In the genomic region with DNA sequence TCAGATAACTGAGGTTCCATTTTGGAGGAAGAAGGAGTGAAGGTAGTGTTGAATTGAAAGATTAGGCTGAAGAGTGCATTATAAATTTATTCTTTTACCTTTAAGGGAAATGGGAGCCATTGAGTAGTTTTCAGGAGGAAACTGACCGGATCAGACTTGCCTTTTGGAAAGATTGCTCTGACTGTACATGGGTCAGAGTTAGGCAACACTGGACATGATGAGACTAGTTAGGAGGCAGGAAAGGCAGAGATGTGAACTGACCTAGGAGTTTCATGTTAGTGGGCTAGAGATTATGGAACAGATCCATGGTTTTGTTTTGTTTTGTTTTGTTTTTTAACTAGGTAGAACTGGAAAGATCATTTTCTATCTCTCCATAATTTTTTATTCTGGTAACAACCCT, we compare ENCODE assay signal across 19 cellular contexts.
DNase-seq lines count a peak whose midpoint lies in the region; ATAC-seq, FAIRE-seq and TF ChIP-seq lines count a peak whose summit lies in the region.
"Had no signal": no experiment of that assay in that cellular context is flagged by ENCODE, and none has a peak within 500 bp of the region (broad histone marks: within the 10 kb centered on the region; RNA-seq: fewer than 3 reads in every experiment).

No MANE protein-coding gene starts in this region.

- no peaks in the 10 kb centered on the region for H3K9me1 ChIP-seq in keratinocyte (ENCODE audit: control insufficient read depth, extremely low read depth, insufficient read depth, low read length)

- H3K36me3 ChIP-seq in RWPE2 (ENCODE audit: low read depth) (peaks cover 6% of the 10 kb centered on the region; the same call in 1 of the 2 replicates), keratinocyte (ENCODE audit: control insufficient read depth in 2 of 2, extremely low read depth in 1 of 2, insufficient read depth in 2 of 2, low read length in 2 of 2) (no peaks in the 10 kb centered on the region)
- H3K36me3 ChIP-seq: BLaER1, HAP-1 had no signal

- dilution Hi-C loops in keratinocyte (cut with MboI; ENCODE audit: extremely low pct_ligation_motif_present, low sequenced_read_pairs): no loop called here

- H3K9ac ChIP-seq in keratinocyte (ENCODE audit: control insufficient read depth, extremely low read depth, insufficient read depth, low read length): no peak overlapping the region
- H3K9ac ChIP-seq: BLaER1 had no signal

- FAIRE-seq in keratinocyte (lab: Jason Lieb, UNC): peak; percentile 92
- FAIRE-seq: GM12878, K562 had no signal

- H4K20me1 ChIP-seq in keratinocyte (ENCODE audit: control insufficient read depth, extremely low read depth, insufficient read depth, low read length): no peaks in the 10 kb centered on the region
- H4K20me1 ChIP-seq: BLaER1 had no signal

- no peaks in the 10 kb centered on the region for H3K79me2 ChIP-seq in keratinocyte (ENCODE audit: control insufficient read depth, insufficient read depth, low read length)

- no peak for TF ChIP-seq CTCF in RWPE2 (IDR thresholded peaks at IDR 0.05; ENCODE audit: poor library complexity, severe bottlenecking)
- no peak for TF ChIP-seq CTCF in keratinocyte (optimal IDR thresholded peaks at IDR 0.05 in 1 of 3, IDR thresholded peaks at IDR 0.05 in 1 of 3, conservative IDR thresholded peaks at IDR 0.05 in 1 of 3; ENCODE audit: extremely low read depth in 1 of 3, insufficient read depth in 2 of 3, low read length in 3 of 3)

- peak overlapping the region; percentile 75 for H3K27ac ChIP-seq in RWPE2 (ENCODE audit: poor library complexity, severe bottlenecking)
- H3K27ac ChIP-seq in epithelial cell of prostate: peak overlapping the region; percentile 73
- peak overlapping the region; percentile 44 for H3K27ac ChIP-seq in keratinocyte (ENCODE audit: control insufficient read depth, insufficient read depth, low read length)
- H3K27ac ChIP-seq: BLaER1 had no signal

- H3K27me3 ChIP-seq in RWPE2 (ENCODE audit: insufficient read depth, poor library complexity, severe bottlenecking) (no peaks in the 10 kb centered on the region), keratinocyte (ENCODE audit: control insufficient read depth, extremely low read depth, insufficient read depth, low read length) (no peaks in the 10 kb centered on the region)
- H3K27me3 ChIP-seq: BLaER1 had no signal

- H3K4me2 ChIP-seq in keratinocyte (ENCODE audit: control insufficient read depth, extremely low read depth, insufficient read depth, low read depth, low read length): peak overlapping the region; percentile 84
- H3K4me2 ChIP-seq: BLaER1 had no signal

- peak overlapping the region; percentile 92 for H2AFZ ChIP-seq in keratinocyte (ENCODE audit: control insufficient read depth, low read length)

- no peaks in the 10 kb centered on the region for H3K9me3 ChIP-seq in RWPE2 (ENCODE audit: severe bottlenecking)
- H3K9me3 ChIP-seq in keratinocyte (ENCODE audit: control insufficient read depth, low read depth, low read length): no peaks in the 10 kb centered on the region
- H3K9me3 ChIP-seq: BLaER1, HAP-1 had no signal

- no peak overlapping the region for H3K4me3 ChIP-seq in RWPE2 (ENCODE audit: severe bottlenecking)
- H3K4me3 ChIP-seq in keratinocyte (ENCODE audit: control insufficient read depth in 2 of 3, extremely low read depth in 1 of 3, insufficient read depth in 2 of 3, low read depth in 1 of 3, low read length in 3 of 3): peak overlapping the region in 1 of 3 experiments; percentile 30
- H3K4me3 ChIP-seq: BLaER1, GM12878, HAP-1, K562 had no signal

- DNase-seq in HPDE6-E6E7 (ENCODE audit: extremely low spot score): peak; percentile 88
- peak; percentile 63 for DNase-seq in RWPE2 (ENCODE audit: low spot score)
- DNase-seq in epithelial cell of prostate (ENCODE audit: low read depth, low spot score): peak; percentile 75
- peak; percentile 49 for DNase-seq in keratinocyte (ENCODE audit: low read depth, low spot score)
- no peak for DNase-seq in NCI-H1105 (lab: John Stamatoyannopoulos, UW)
- DNase-seq in SIG-M5 (lab: John Stamatoyannopoulos, UW): no peak
- no peak for DNase-seq in NCI-H1105 treated with DMSO at 0.1 percent for 48 hours (lab: John Stamatoyannopoulos, UW)
- DNase-seq: 8988T; CD8-positive, alpha-beta T cell; COR-L47; DMS 273 treated with DMSO at 0.1 percent for 48 hours; DMS53; DND-41; EL had no signal

- ATAC-seq in RWPE2 (ENCODE audit: low read depth) (peak; percentile 100), GM18519 (IDR thresholded peaks at IDR 0.05; ENCODE audit: low FRiP score, unreplicated experiment) (no peak)
- ATAC-seq: CD8-positive, alpha-beta T cell; GM12878; K562 had no signal

- H3K4me1 ChIP-seq in RWPE2 (ENCODE audit: insufficient read depth, poor library complexity, severe bottlenecking) (peaks cover 20% of the 10 kb centered on the region), keratinocyte (ENCODE audit: control insufficient read depth, extremely low read depth, insufficient read depth, low read length) (peaks cover 6% of the 10 kb centered on the region)
- H3K4me1 ChIP-seq: BLaER1 had no signal

Comparison
In these comparisons a context has a peak if more than half of its experiments do, and no peak if none do; other contexts are left out.
1. DNase-seq: peak in HPDE6-E6E7 (single experiment), RWPE2 (single experiment), epithelial cell of prostate (single experiment) and keratinocyte (single experiment); none in NCI-H1105 (single experiment), SIG-M5 (single experiment) and NCI-H1105 treated with DMSO at 0.1 percent for 48 hours (single experiment).
2. Peak in every context shown above with its lines, with median percentiles within 50 percentile points of each other: H3K27ac ChIP-seq.